In genomic region chr16:2819179-2819938, GRCh38 we compare ENCODE assay signal across 22 cellular contexts. TPM values are rescaled to one million over a fixed set of nuclear protein-coding genes. Genes with fewer than 3 reads are reported as not detected.
"Had no signal": no experiment of that assay in that cellular context is flagged by ENCODE, and none has a peak within 500 bp of the region (broad histone marks: within the 10 kb centered on the region; RNA-seq: fewer than 3 reads in every experiment).

No MANE protein-coding gene starts in this region.

- H3K9me3 Mint-ChIP-seq: activated naive CD8-positive, alpha-beta T cell treated with anti-CD3 and anti-CD28 coated beads, Interleukin-2, amount 10 ng/mL, durations not matched to agents 7 days and 5 days; activated T-helper 2 cell treated with anti-CD3 and anti-CD28 coated beads, Interferon-gamma antibody, Interleukin-2, Interleukin-4, amounts not matched to agents 10 μg/mL and 5 μg/mL and 100 μg/mL, durations not matched to agents 14 hours and 24 hours and 36 hours; memory B cell; natural killer cell; T-cell had no signal

- H3K4me1 Mint-ChIP-seq: activated naive CD8-positive, alpha-beta T cell treated with anti-CD3 and anti-CD28 coated beads, Interleukin-2, amount 10 ng/mL, durations not matched to agents 7 days and 5 days; memory B cell; natural killer cell; T-cell had no signal

- H3K27ac ChIP-seq: ascending aorta, breast epithelium, hepatocyte, upper lobe of left lung had no signal

- H3K36me3 Mint-ChIP-seq: activated naive CD8-positive, alpha-beta T cell treated with anti-CD3 and anti-CD28 coated beads, Interleukin-2, amount 10 ng/mL, durations not matched to agents 7 days and 5 days; memory B cell; natural killer cell; T-cell had no signal

- H3K4me1 ChIP-seq: ascending aorta, breast epithelium had no signal

- H3K9ac ChIP-seq: SK-N-SH had no signal

- H3K27me3 ChIP-seq: ascending aorta, breast epithelium, hepatocyte had no signal

- H3K4me3 Mint-ChIP-seq: activated naive CD8-positive, alpha-beta T cell treated with anti-CD3 and anti-CD28 coated beads, Interleukin-2, amount 10 ng/mL, durations not matched to agents 7 days and 5 days; T-cell had no signal

- DNase-seq: activated CD4-positive, alpha-beta T cell treated with anti-CD3 and anti-CD28 coated beads, Interleukin-2, amount 50 U/mL, for 4 hours; activated CD4-positive, CD25-positive, alpha-beta regulatory T cell treated with anti-CD3 and anti-CD28 coated beads, Interleukin-2, amount 50 U/mL, for 72 hours; activated naive CD8-positive, alpha-beta T cell treated with anti-CD3 and anti-CD28 coated beads, Interleukin-2, amount 10 ng/mL, durations not matched to agents 7 days and 5 days; activated T-cell treated with anti-CD3 and anti-CD28 coated beads for 4 hours; natural killer cell; SK-N-SH; small intestine; stimulated activated CD4-positive, alpha-beta T cell treated with anti-CD3 and anti-CD28 coated beads, Interleukin-4, amount 100 ng/mL, for 4 hours; stimulated activated CD8-positive, alpha-beta memory T cell treated with anti-CD3 and anti-CD28 coated beads, Interleukin-4, amount 100 ng/mL, for 48 hours; stimulated activated naive CD4-positive, alpha-beta T cell treated with Interleukin-2 at 50 U/mL for 16 hours; T-cell; T-helper 9 cell had no signal

- ATAC-seq: left lobe of liver, natural killer cell, T-cell had no signal

- H3K36me3 ChIP-seq: ascending aorta, breast epithelium, upper lobe of left lung had no signal

- H3K4me3 ChIP-seq: ascending aorta, breast epithelium, hepatocyte, upper lobe of left lung had no signal

- H3K9me3 ChIP-seq: ascending aorta, breast epithelium, SK-N-SH, upper lobe of left lung had no signal

- H3K4me2 ChIP-seq: hepatocyte, SK-N-SH had no signal

- H2AFZ ChIP-seq: hepatocyte had no signal

- H3K27ac Mint-ChIP-seq: activated T-helper 2 cell treated with anti-CD3 and anti-CD28 coated beads, Interferon-gamma antibody, Interleukin-2, Interleukin-4, amounts not matched to agents 10 μg/mL and 5 μg/mL and 100 μg/mL, durations not matched to agents 14 hours and 24 hours and 36 hours; memory B cell; natural killer cell; T-cell had no signal

RNA-seq across cellular contexts. Expression of gene PRSS21, which starts 2.3 kb away (rescaled TPM):
- total RNA-seq: ascending aorta, hepatocyte, left lobe of liver, temporal lobe had no signal
- polyA plus RNA-seq: hepatocyte, SK-N-SH had no signal

RNA-seq across cellular contexts. Expression of gene ZG16B, which starts 10.7 kb away (rescaled TPM):
- total RNA-seq: ascending aorta, left lobe of liver had no signal

RNA-seq across cellular contexts. Expression of gene PRSS41, which starts 21.1 kb away (rescaled TPM):
- total RNA-seq: activated naive CD8-positive, alpha-beta T cell treated with anti-CD3 and anti-CD28 coated beads, Interleukin-2, amount 10 ng/mL, durations not matched to agents 7 days and 5 days; activated T-helper 2 cell treated with anti-CD3 and anti-CD28 coated beads, Interferon-gamma antibody, Interleukin-2, Interleukin-4, amounts not matched to agents 10 μg/mL and 5 μg/mL and 100 μg/mL, durations not matched to agents 14 hours and 24 hours and 36 hours; ascending aorta; breast epithelium; hepatocyte; left lobe of liver; T-cell; temporal lobe had no signal
- polyA plus RNA-seq: esophagus, hepatocyte, keratinocyte, SK-N-SH, small intestine had no signal

RNA-seq across cellular contexts. Expression of gene PRSS33, which starts 32.0 kb away (rescaled TPM):
- total RNA-seq: activated T-helper 2 cell treated with anti-CD3 and anti-CD28 coated beads, Interferon-gamma antibody, Interleukin-2, Interleukin-4, amounts not matched to agents 10 μg/mL and 5 μg/mL and 100 μg/mL, durations not matched to agents 14 hours and 24 hours and 36 hours; breast epithelium; hepatocyte; left lobe of liver; T-cell had no signal
- polyA plus RNA-seq: esophagus, hepatocyte, keratinocyte, SK-N-SH, small intestine had no signal

RNA-seq across cellular contexts. Expression of gene PRSS22, which starts 38.6 kb away (rescaled TPM):
- total RNA-seq: activated naive CD8-positive, alpha-beta T cell treated with anti-CD3 and anti-CD28 coated beads, Interleukin-2, amount 10 ng/mL, durations not matched to agents 7 days and 5 days; activated T-helper 2 cell treated with anti-CD3 and anti-CD28 coated beads, Interferon-gamma antibody, Interleukin-2, Interleukin-4, amounts not matched to agents 10 μg/mL and 5 μg/mL and 100 μg/mL, durations not matched to agents 14 hours and 24 hours and 36 hours; ascending aorta; temporal lobe had no signal
- polyA plus RNA-seq: SK-N-SH had no signal
